8 cellular contexts compared by ENCODE assay signal in genomic region chrX:39477438-39478120, GRCh38.
DNase-seq lines count a peak whose midpoint lies in the region; ATAC-seq, FAIRE-seq and TF ChIP-seq lines count a peak whose summit lies in the region.

No MANE protein-coding gene starts in this region.

- 41% methylated on average over 10 of the region's 24 CpGs for WGBS in K562 (ENCODE audit: insufficient coverage, low coverage, missing lambda C conversion rate)
- no CpG with 5 or more reads among the region's 24 CpGs for WGBS in mesendoderm (ENCODE audit: extremely low coverage, insufficient coverage, low lambda C conversion rate)

- H4K8ac ChIP-seq in mesendoderm (ENCODE audit: low read depth, low read length) = peak overlapping the region; percentile 44

- ATAC-seq in K562 (peak; percentile 83), HG02588 (IDR thresholded peaks at IDR 0.05; ENCODE audit: unreplicated experiment) (no peak)

- H3K27me3 ChIP-seq in K562 (ENCODE audit: control insufficient read depth in 2 of 2, insufficient read depth in 2 of 2, low read length in 2 of 2) (no peaks in the 10 kb centered on the region), mesendoderm (ENCODE audit: insufficient read depth, low read length, poor library complexity) (no peaks in the 10 kb centered on the region)

- H2AK5ac ChIP-seq in mesendoderm (ENCODE audit: low read length) = no peak overlapping the region

- H3K4me1 ChIP-seq in K562 (replicated peaks in 1 of 2; ENCODE audit: control insufficient read depth in 2 of 2, insufficient read depth in 2 of 2, low read length in 2 of 2) (peaks cover 14 to 16% of the 10 kb centered on the region in 2 experiments; a peak in 4 of 5 replicates), mesendoderm (ENCODE audit: control insufficient read depth, low read depth, low read length) (no peaks in the 10 kb centered on the region)

- TF ChIP-seq EP300 in K562 (IDR thresholded peaks at IDR 0.05; ENCODE audit: low read length) = no peak

- H3K56ac ChIP-seq in mesendoderm (ENCODE audit: low read length) = peak overlapping the region; percentile 34

- H3K4me2 ChIP-seq in K562 (ENCODE audit: insufficient read depth, low read length) (no peak overlapping the region), mesendoderm (ENCODE audit: low read length) (no peak overlapping the region)

- no peak overlapping the region for H3K23ac ChIP-seq in mesendoderm (ENCODE audit: low read length)

- DNase-seq in COLO668 (lab: John Stamatoyannopoulos, UW; ENCODE audit: unreplicated experiment) (peak; percentile 71), NCI-H1436 treated with DMSO at 0.1 percent for 48 hours (lab: John Stamatoyannopoulos, UW) (peak; percentile 16), K562 (ENCODE audit: extremely low read depth in 1 of 4, low spot score in 3 of 4) (peak; percentile 29 to 36 (median 34)), mesendoderm (peak; percentile 51), NCI-H526 (lab: John Stamatoyannopoulos, UW) (no peak), glomerular visceral epithelial cell (ENCODE audit: extremely low spot score) (no peak), T1000 (lab: John Stamatoyannopoulos, UW) (no peak)

- no peak overlapping the region for H2BK5ac ChIP-seq in mesendoderm (ENCODE audit: low read length)

- CTCF ChIA-PET in K562 (lab: Yijun Ruan, JAX; ENCODE audit: low intra/inter-chr PET ratio) = no interaction called here

- POLR2A ChIA-PET in K562 (lab: Yijun Ruan, JAX) = no interaction called here

- H3K9me1 ChIP-seq in K562 (ENCODE audit: control insufficient read depth, insufficient read depth, low read length) = no peaks in the 10 kb centered on the region

- TF ChIP-seq CTCF in K562 (IDR thresholded peaks at IDR 0.05 in 2 of 3, conservative IDR thresholded peaks at IDR 0.05 in 1 of 3; ENCODE audit: insufficient read depth in 2 of 3, low read depth in 1 of 3, low read length in 3 of 3) = peak; percentile 48 to 67 (median 53)

- peak overlapping the region; percentile 89 for H3K18ac ChIP-seq in mesendoderm (ENCODE audit: low read length)

- BruUV-seq in K562 (replicated peaks; lab: Mats Ljungman, UMichigan) = no TSS peak

- H3K27ac ChIP-seq in K562 (ENCODE audit: extremely low read depth, low read depth, low read length) = no peak overlapping the region
- H3K27ac ChIP-seq in mesendoderm (ENCODE audit: low read depth, low read length) = peak overlapping the region; percentile 83

- H3K79me1 ChIP-seq in mesendoderm (ENCODE audit: low read length) = no peaks in the 10 kb centered on the region

- no peak for FAIRE-seq in K562 (lab: Jason Lieb, UNC)

- peak overlapping the region; percentile 85 for H3K4ac ChIP-seq in mesendoderm (ENCODE audit: low read depth, low read length)

- peak overlapping the region; percentile 79; the same call in 1 of the 2 replicates for H2AFZ ChIP-seq in K562 (ENCODE audit: low read depth, low read length)

- no peak overlapping the region for H2BK120ac ChIP-seq in mesendoderm (ENCODE audit: low read depth, low read length)

- no peak for TF ChIP-seq POLR2A in K562 (conservative IDR thresholded peaks at IDR 0.05)

- intact Hi-C loops in K562 (cut with micrococcal nuclease) = no loop called here

- H3K36me3 ChIP-seq in K562 (ENCODE audit: control insufficient read depth, insufficient read depth, low read length) = no peaks in the 10 kb centered on the region
- no peaks in the 10 kb centered on the region for H3K36me3 ChIP-seq in mesendoderm (ENCODE audit: control insufficient read depth, insufficient read depth, low read length)

- H3K9ac ChIP-seq in K562 (ENCODE audit: insufficient read depth in 1 of 2, low read depth in 2 of 2, low read length in 2 of 2) (no peak overlapping the region), mesendoderm (ENCODE audit: low read length) (no peak overlapping the region)

- H3K79me2 ChIP-seq in K562 (ENCODE audit: control insufficient read depth, insufficient read depth, low read length) (no peaks in the 10 kb centered on the region), mesendoderm (ENCODE audit: control insufficient read depth, insufficient read depth, low read length) (no peaks in the 10 kb centered on the region)

- no peaks in the 10 kb centered on the region for H4K20me1 ChIP-seq in K562 (replicated peaks; ENCODE audit: control insufficient read depth, insufficient read depth, low read length)

- no peak overlapping the region for H2BK15ac ChIP-seq in mesendoderm (replicated peaks; ENCODE audit: low read depth)

- no peaks in the 10 kb centered on the region for H3K9me3 ChIP-seq in K562 (replicated peaks; ENCODE audit: control insufficient read depth, insufficient read depth, low read depth, low read length)

- H4K5ac ChIP-seq in mesendoderm (ENCODE audit: low read length) = no peak overlapping the region

- no peak overlapping the region for H3K4me3 ChIP-seq in K562
- no peak overlapping the region for H3K4me3 ChIP-seq in mesendoderm (ENCODE audit: low read length)

- in situ Hi-C loops in K562 (cut with MboI) = no loop called here

- peak in 1 of 2 experiments; percentile 21; a peak in 1 of 4 replicates for TF ChIP-seq RAD21 in K562 (CRISPR knock-in tag; conservative IDR thresholded peaks at IDR 0.05 in 1 of 2, IDR thresholded peaks at IDR 0.05 in 1 of 2)

TF ChIP-seq in K562, 482 proteins besides CTCF, POLR2A, EP300 and RAD21:
- TF ChIP-seq GATA2 (CRISPR knock-in tag; IDR thresholded peaks at IDR 0.05) (no peak), ZNF316 (IDR thresholded peaks at IDR 0.05) (0 out of 2 replicates have a peak, but pooled peaks have one; percentile 5), TFAP4 (CRISPR knock-in tag; IDR thresholded peaks at IDR 0.05; ENCODE audit: borderline replicate concordance) (peak; percentile 74; the same call in 1 of the 2 replicates), COPS2 (conservative IDR thresholded peaks at IDR 0.05) (no peak), NFIC (IDR thresholded peaks at IDR 0.05) (0 out of 2 replicates have a peak, but pooled peaks have one; percentile 14), ATF1 (CRISPR knock-in tag; IDR thresholded peaks at IDR 0.05) (no peak), ATF1 (tag; IDR thresholded peaks at IDR 0.05) (no peak)

Comparison
In these comparisons a context has a peak if more than half of its experiments do, and no peak if none do; other contexts are left out.
1. DNase-seq: peak in COLO668 (single experiment), NCI-H1436 treated with DMSO at 0.1 percent for 48 hours (single experiment), K562 (4 of 4) and mesendoderm (single experiment); none in NCI-H526 (0 of 2), glomerular visceral epithelial cell (single experiment) and T1000 (single experiment).